In the genomic region with DNA sequence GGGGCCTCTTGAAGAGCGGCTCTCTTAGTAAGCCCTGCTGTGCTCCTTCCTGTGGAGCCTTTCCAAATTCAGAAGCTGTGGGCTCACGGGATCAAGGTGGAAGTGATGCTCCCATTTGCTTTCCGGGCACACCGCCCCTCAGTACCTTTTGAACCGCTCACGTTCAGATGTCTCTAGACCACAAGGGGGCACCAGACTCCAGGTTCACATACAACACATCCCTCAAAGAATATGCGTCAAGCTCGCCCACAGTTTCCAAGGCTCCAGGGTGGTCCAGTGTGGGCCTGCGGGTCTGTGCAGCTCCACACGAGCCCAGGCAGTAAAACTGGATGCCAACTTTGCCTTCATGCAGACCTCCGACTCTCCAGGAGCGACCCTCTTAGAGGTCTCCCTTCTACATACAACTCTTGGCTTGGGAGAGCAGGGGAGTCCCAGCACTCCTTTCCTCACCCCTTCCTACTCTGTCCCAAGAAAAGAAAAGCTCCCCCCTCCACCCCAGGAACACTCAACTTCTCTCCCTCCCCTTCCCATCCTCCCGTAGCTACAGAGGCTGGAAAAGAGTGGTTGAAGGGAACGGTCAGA, we compare ENCODE assay signal across 8 cellular contexts.
DNase-seq lines count a peak whose midpoint lies in the region; ATAC-seq and TF ChIP-seq lines count a peak whose summit lies in the region.

No MANE protein-coding gene starts in this region.

- no peaks in the 10 kb centered on the region for H3K4me1 ChIP-seq in adipocyte (ENCODE audit: control insufficient read depth, insufficient read depth, low read length)

- H3K9ac ChIP-seq in adipocyte (ENCODE audit: low read length): no peak overlapping the region

- H3K9me3 ChIP-seq in adipocyte (ENCODE audit: control insufficient read depth, low read length): no peaks in the 10 kb centered on the region

- TF ChIP-seq CTCF in LNCAP (IDR thresholded peaks at IDR 0.05): peak; percentile 54; the same call in 1 of the 2 replicates

- H3K4me3 ChIP-seq in adipocyte (ENCODE audit: low read length): no peak overlapping the region

- H3K27me3 ChIP-seq in adipocyte (replicated peaks; ENCODE audit: control insufficient read depth, insufficient read depth, low read length): peaks cover 28% of the 10 kb centered on the region

- peak; percentile 60 for ATAC-seq in GM19324 (IDR thresholded peaks at IDR 0.05; ENCODE audit: low FRiP score, unreplicated experiment)
- no peak for ATAC-seq in GM19023 (IDR thresholded peaks at IDR 0.05; ENCODE audit: unreplicated experiment)

- DNase-seq in Ammon's horn (ENCODE audit: low spot score) (peak; percentile 68), SW480 (ENCODE audit: low spot score) (peak; percentile 50), adipocyte (ENCODE audit: low read depth) (peak; percentile 70), hepatic stellate cell (ENCODE audit: low spot score) (peak; percentile 41), smooth muscle cell of the brain vasculature (ENCODE audit: low read depth, low spot score) (peak; percentile 17)

- no peaks in the 10 kb centered on the region for H3K36me3 ChIP-seq in adipocyte (ENCODE audit: control insufficient read depth, insufficient read depth, low read length, severe bottlenecking)

Comparison
In these comparisons a context has a peak if more than half of its experiments do, and no peak if none do; other contexts are left out.
1. DNase-seq: peak in every context shown above with its lines; median percentile 70 in adipocyte; 68 in Ammon's horn; 50 in SW480; 41 in hepatic stellate cell; 17 in smooth muscle cell of the brain vasculature.